Comparison of ENCODE assay signal across 8 cellular contexts in genomic region chr9:128066713-128067621, GRCh38. TPM values are rescaled to one million over a fixed set of nuclear protein-coding genes. Genes with fewer than 3 reads are reported as not detected.
DNase-seq lines count a peak whose midpoint lies in the region; ATAC-seq and TF ChIP-seq lines count a peak whose summit lies in the region.

Gene NAIF1 (minus strand): TSS chr9:128067320. CDS start chr9:128067101, 219 bp downstream.

- H3K27ac Mint-ChIP-seq in CD8-positive, alpha-beta T cell: peak within 1 kb of the TSS; percentile 87

- H3K36me3 ChIP-seq in CD8-positive, alpha-beta T cell (ENCODE audit: insufficient read depth, low read length): peaks cover 7% of the 10 kb centered on the region
- no peaks in the 10 kb centered on the region for H3K36me3 ChIP-seq in effector memory CD4-positive, alpha-beta T cell (ENCODE audit: control insufficient read depth, insufficient read depth, low read length)

- H3K9me3 ChIP-seq in CD8-positive, alpha-beta T cell (ENCODE audit: low read length): no peaks in the 10 kb centered on the region
- no peaks in the 10 kb centered on the region for H3K9me3 ChIP-seq in effector memory CD4-positive, alpha-beta T cell (ENCODE audit: control insufficient read depth, low read length)

- DNase-seq in CD8-positive, alpha-beta T cell: peak; percentile 91 to 97 (median 94)
- peak; percentile 99 for DNase-seq in HS-27A (ENCODE audit: low read depth)
- DNase-seq in NK-92 (lab: John Stamatoyannopoulos, UW; ENCODE audit: unreplicated experiment): peak; percentile 59
- DNase-seq in activated CD8-positive, alpha-beta memory T cell treated with anti-CD3 and anti-CD28 coated beads for 24 hours: peak; percentile 98
- peak; percentile 93 to 96 (median 95) for DNase-seq in effector memory CD4-positive, alpha-beta T cell
- peak; percentile 100 for DNase-seq in lung microvascular endothelial cell (ENCODE audit: low read depth in 2 of 2)
- peak; percentile 91 to 95 (median 93) for DNase-seq in stimulated activated CD4-positive, alpha-beta T cell treated with anti-CD3 and anti-CD28 coated beads, TNF-alpha, amount 100 ng/mL, for 48 hours (ENCODE audit: low read depth in 3 of 3)

- H3K36me3 Mint-ChIP-seq in CD8-positive, alpha-beta T cell: peaks cover 9% of the 10 kb centered on the region

- intact Hi-C loops in CD8-positive, alpha-beta T cell (cut with DNase I, micrococcal nuclease): loop anchor here (1.0 to 10.0 kb wide), 10 partner anchors 26 to 642 kb away; partner anchors contain the start of genes BBLN (in 1 of the 2), CDK9 (in 1 of the 2), DPM2 (in 1 of the 2) and FPGS (in 1 of the 2)

- H3K4me1 ChIP-seq in CD8-positive, alpha-beta T cell (ENCODE audit: insufficient read depth, low read length): peaks cover 62% of the 10 kb centered on the region
- peaks cover 54% of the 10 kb centered on the region for H3K4me1 ChIP-seq in effector memory CD4-positive, alpha-beta T cell (ENCODE audit: control insufficient read depth, insufficient read depth, low read length, poor library complexity, severe bottlenecking)

- peaks cover 61% of the 10 kb centered on the region for H3K4me1 Mint-ChIP-seq in CD8-positive, alpha-beta T cell (ENCODE audit: low read depth)

- no peak within 1 kb of the TSS for H3K4me3 Mint-ChIP-seq in CD8-positive, alpha-beta T cell

- no peak for TF ChIP-seq CTCF in CD8-positive, alpha-beta T cell (IDR thresholded peaks at IDR 0.05)

- POLR2A ChIA-PET in CD8-positive, alpha-beta T cell (lab: Charles Lee): interaction anchor here (0.7 to 3.5 kb wide), 16 partner anchors 9 to 282 kb away, joined by 3 to 24 read pairs (median 4); partner anchors contain the start of genes CDK9, DPM2 and EEIG1

- peak; percentile 68 for ATAC-seq in CD8-positive, alpha-beta T cell
- peak; percentile 47 for ATAC-seq in GM19467 (IDR thresholded peaks at IDR 0.05; ENCODE audit: unreplicated experiment)

- H3K4me3 ChIP-seq in CD8-positive, alpha-beta T cell (ENCODE audit: low read depth, low read length): peak within 1 kb of the TSS; percentile 84
- H3K4me3 ChIP-seq in effector memory CD4-positive, alpha-beta T cell (ENCODE audit: insufficient read depth, low read depth, low read length, poor library complexity, severe bottlenecking): peak within 1 kb of the TSS; percentile 85

- H3K9me3 Mint-ChIP-seq in CD8-positive, alpha-beta T cell: no peaks in the 10 kb centered on the region

- no peaks in the 10 kb centered on the region for H3K27me3 Mint-ChIP-seq in CD8-positive, alpha-beta T cell (ENCODE audit: low read depth)

- no peaks in the 10 kb centered on the region for H3K27me3 ChIP-seq in CD8-positive, alpha-beta T cell (ENCODE audit: insufficient read depth, low read length)
- no peaks in the 10 kb centered on the region for H3K27me3 ChIP-seq in effector memory CD4-positive, alpha-beta T cell (replicated peaks; ENCODE audit: control insufficient read depth, insufficient read depth, low read length, poor library complexity, severe bottlenecking)

- H3K27ac ChIP-seq in CD8-positive, alpha-beta T cell (ENCODE audit: low read depth, low read length): peak within 1 kb of the TSS; percentile 60
- H3K27ac ChIP-seq in effector memory CD4-positive, alpha-beta T cell (ENCODE audit: insufficient read depth, low read length, poor library complexity, severe bottlenecking): peak within 1 kb of the TSS; percentile 95

- CTCF ChIA-PET in CD8-positive, alpha-beta T cell (lab: Charles Lee): interaction anchor here (0.7 to 9.0 kb wide), 11 partner anchors 9 to 198 kb away, joined by 3 to 44 read pairs (median 3); no protein-coding TSS in a partner anchor

RNA-seq across cellular contexts. Expression of gene NAIF1, which starts in this region (rescaled TPM):
- total RNA-seq in CD8-positive, alpha-beta T cell: 10 to 100 TPM; 14.4 to 15.0 TPM
- 6.5 and 12.5 TPM in 2 replicates for total RNA-seq in lung microvascular endothelial cell

Comparison
In these comparisons a context has a peak if more than half of its experiments do, and no peak if none do; other contexts are left out.
1. Peak in every context shown above with its lines: DNase-seq, ATAC-seq, H3K4me3 ChIP-seq and H3K27ac ChIP-seq.